11 cellular contexts compared by ENCODE assay signal in genomic region chr3:111739241-111739952, GRCh38.
A peak's percentile ranks its signal among the peaks of the same experiment; 100 is the strongest.
DNase-seq lines count a peak whose midpoint lies in the region; ATAC-seq, FAIRE-seq and TF ChIP-seq lines count a peak whose summit lies in the region.
"Had no signal": no experiment of that assay in that cellular context is flagged by ENCODE, and none has a peak within 500 bp of the region (broad histone marks: within the 10 kb centered on the region; RNA-seq: fewer than 3 reads in every experiment).

No MANE protein-coding gene starts in this region.

- H3K27ac Mint-ChIP-seq in HFFc6, result peak overlapping the region; percentile 72
- H3K27ac Mint-ChIP-seq in CD4-positive, alpha-beta T cell, result no peak overlapping the region
- H3K27ac Mint-ChIP-seq: neural progenitor cell had no signal

- H3K27ac ChIP-seq in right atrium auricular region, result peak overlapping the region; percentile 67
- no peak overlapping the region for H3K27ac ChIP-seq in CD4-positive, alpha-beta T cell (ENCODE audit: low read depth, low read length)
- H3K27ac ChIP-seq: neural progenitor cell had no signal

- peaks cover 4% of the 10 kb centered on the region; the same call in 1 of the 2 replicates for H3K36me3 Mint-ChIP-seq in HFFc6 (ENCODE audit: low read depth)
- no peaks in the 10 kb centered on the region for H3K36me3 Mint-ChIP-seq in CD4-positive, alpha-beta T cell (ENCODE audit: low read depth)
- H3K36me3 Mint-ChIP-seq: neural progenitor cell had no signal

- POLR2A ChIA-PET in CD4-positive, alpha-beta T cell (lab: Charles Lee), result no interaction called here

- H3K27me3 ChIP-seq in adipocyte (replicated peaks; ENCODE audit: control insufficient read depth, insufficient read depth, low read length) (no peaks in the 10 kb centered on the region), right atrium auricular region (no peaks in the 10 kb centered on the region)
- H3K27me3 ChIP-seq in CD4-positive, alpha-beta T cell (ENCODE audit: control insufficient read depth, insufficient read depth, low read length), result no peaks in the 10 kb centered on the region
- H3K27me3 ChIP-seq: colonic mucosa, neural progenitor cell had no signal

- H3K4me1 ChIP-seq in adipocyte (ENCODE audit: control insufficient read depth, insufficient read depth, low read length), result peaks cover 35% of the 10 kb centered on the region
- H3K4me1 ChIP-seq in right atrium auricular region, result peaks cover 0 to 47% of the 10 kb centered on the region in 2 donors
- H3K4me1 ChIP-seq: colonic mucosa, neural progenitor cell had no signal

- ATAC-seq in CD4-positive, alpha-beta T cell (ENCODE audit: poor library complexity), result no peak

- FAIRE-seq in GM12891 (lab: Jason Lieb, UNC), result no peak

- H3K4me3 ChIP-seq in adipocyte (ENCODE audit: low read length) (no peak overlapping the region), right atrium auricular region (no peak overlapping the region)
- H3K4me3 ChIP-seq: colonic mucosa, neural progenitor cell had no signal

- H3K36me3 ChIP-seq in adipocyte (ENCODE audit: control insufficient read depth, insufficient read depth, low read length, severe bottlenecking), result no peaks in the 10 kb centered on the region
- H3K36me3 ChIP-seq in right atrium auricular region, result no peaks in the 10 kb centered on the region
- H3K36me3 ChIP-seq: colonic mucosa, neural progenitor cell had no signal

- H3K9me3 ChIP-seq in adipocyte (ENCODE audit: control insufficient read depth, low read length) (no peaks in the 10 kb centered on the region), right atrium auricular region (no peaks in the 10 kb centered on the region)
- no peaks in the 10 kb centered on the region for H3K9me3 ChIP-seq in CD4-positive, alpha-beta T cell (ENCODE audit: control insufficient read depth, low read length)
- H3K9me3 ChIP-seq: colonic mucosa had no signal

- H3K4me1 Mint-ChIP-seq in HFFc6 (ENCODE audit: low read depth), result peaks cover 63% of the 10 kb centered on the region
- H3K4me1 Mint-ChIP-seq in CD4-positive, alpha-beta T cell (ENCODE audit: low read depth), result no peaks in the 10 kb centered on the region

- no peak overlapping the region for H3K9ac ChIP-seq in adipocyte (ENCODE audit: low read length)
- H3K9ac ChIP-seq: neural progenitor cell had no signal

- CTCF ChIA-PET in CD4-positive, alpha-beta T cell (lab: Charles Lee), result no interaction called here

- TF ChIP-seq CTCF in HFFc6 (IDR thresholded peaks at IDR 0.05) (no peak), right atrium auricular region (IDR thresholded peaks at IDR 0.05) (no peak)
- no peak for TF ChIP-seq CTCF in CD4-positive, alpha-beta T cell (IDR thresholded peaks at IDR 0.05)

- no peak for TF ChIP-seq POLR2A in GM12891 (IDR thresholded peaks at IDR 0.05; ENCODE audit: low read depth, low read length)

- H3K27me3 Mint-ChIP-seq in HFFc6 (ENCODE audit: insufficient read depth), result no peaks in the 10 kb centered on the region
- H3K27me3 Mint-ChIP-seq in CD4-positive, alpha-beta T cell, result no peaks in the 10 kb centered on the region

- H3K4me3 Mint-ChIP-seq in HFFc6, result peak overlapping the region; percentile 60
- H3K4me3 Mint-ChIP-seq in CD4-positive, alpha-beta T cell, result no peak overlapping the region
- H3K4me3 Mint-ChIP-seq: neural progenitor cell had no signal

- peak; percentile 86 for DNase-seq in HFFc6
- DNase-seq in adipocyte (ENCODE audit: low read depth), result peak; percentile 66
- no peak for DNase-seq in right atrium auricular region (ENCODE audit: low spot score)
- peak; percentile 54 for DNase-seq in stromal cell of bone marrow (ENCODE audit: low read depth)
- DNase-seq in GM12891 (ENCODE audit: insufficient read length, low spot score), result no peak
- no peak for DNase-seq in CD4-positive, alpha-beta T cell
- no peak for DNase-seq in cerebellar cortex (ENCODE audit: low spot score)
- DNase-seq: colonic mucosa; NCI-H1048; stimulated activated CD8-positive, alpha-beta memory T cell treated with anti-CD3 and anti-CD28 coated beads, Interleukin-4, amount 100 ng/mL, for 48 hours had no signal

- intact Hi-C loops in CD4-positive, alpha-beta T cell (cut with DNase I, micrococcal nuclease), result no loop called here

- no peaks in the 10 kb centered on the region for H3K9me3 Mint-ChIP-seq in HFFc6
- H3K9me3 Mint-ChIP-seq in CD4-positive, alpha-beta T cell, result no peaks in the 10 kb centered on the region
- H3K9me3 Mint-ChIP-seq: neural progenitor cell had no signal

TF ChIP-seq in GM12891, 5 proteins besides CTCF, POLR2A, EP300 and RAD21:
- no peak for TF ChIP-seq POLR2AphosphoS5 (IDR thresholded peaks at IDR 0.05; ENCODE audit: low read depth, low read length)
- no peak for TF ChIP-seq POU2F2 (IDR thresholded peaks at IDR 0.05; ENCODE audit: low read depth, low read length)

Comparison
In these comparisons a context has a peak if more than half of its experiments do, and no peak if none do; other contexts are left out.
1. DNase-seq: peak in HFFc6 (single experiment), adipocyte (single experiment) and stromal cell of bone marrow (single experiment); none in right atrium auricular region (single experiment), GM12891 (single experiment), CD4-positive, alpha-beta T cell (0 of 10) and cerebellar cortex (single experiment).